Comparison of ENCODE assay signal across 9 cellular contexts in the genomic region with DNA sequence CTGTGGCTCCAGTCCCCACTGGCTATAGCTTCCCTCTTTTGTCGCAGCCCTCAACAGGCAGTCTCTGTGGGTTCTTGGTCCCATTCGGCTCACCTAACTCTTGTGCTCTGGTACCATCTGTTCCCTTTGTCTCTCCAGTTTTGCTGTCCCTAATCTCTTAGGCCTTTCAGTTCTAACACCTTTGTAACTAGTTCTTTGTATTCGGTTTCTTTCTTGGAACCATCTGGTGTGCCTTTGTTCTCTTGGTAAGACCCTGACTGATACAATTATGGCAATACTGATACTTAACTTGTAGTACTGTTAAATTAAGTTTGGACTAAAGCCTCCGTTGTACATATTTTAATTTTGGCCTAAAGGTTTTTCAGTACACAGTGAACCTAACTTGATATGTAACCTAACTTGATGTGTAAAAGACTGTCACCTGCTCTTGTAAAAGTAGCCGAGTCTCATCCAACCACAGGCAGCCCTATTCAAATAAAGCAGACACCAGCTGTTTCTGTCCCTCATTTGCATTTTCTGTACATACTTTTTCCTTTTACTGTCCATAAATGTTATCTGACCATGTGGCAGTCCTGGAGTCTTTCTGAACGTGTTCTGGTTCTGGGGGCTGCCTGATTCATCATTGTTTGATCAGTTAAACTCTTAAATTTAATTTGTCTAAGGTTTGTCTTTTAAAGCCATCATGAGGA. TPM values are rescaled to one million over a fixed set of nuclear protein-coding genes. Genes with fewer than 3 reads are reported as not detected.
DNase-seq lines count a peak whose midpoint lies in the region; ATAC-seq and TF ChIP-seq lines count a peak whose summit lies in the region.
"Had no signal": no experiment of that assay in that cellular context is flagged by ENCODE, and none has a peak within 500 bp of the region (broad histone marks: within the 10 kb centered on the region; RNA-seq: fewer than 3 reads in every experiment).

No MANE protein-coding gene starts in this region.

- H3K4me1 Mint-ChIP-seq in MCF 10A (ENCODE audit: insufficient read depth, unreplicated experiment): peaks cover 14% of the 10 kb centered on the region

- POLR2A ChIA-PET in MCF 10A (lab: Yijun Ruan, JAX): no interaction called here

- H3K27ac Mint-ChIP-seq in MCF 10A (ENCODE audit: low read depth, unreplicated experiment): no peak overlapping the region

- no peak for TF ChIP-seq CTCF in MCF 10A (IDR thresholded peaks at IDR 0.05; ENCODE audit: unreplicated experiment)

- CTCF ChIA-PET in MCF 10A (lab: Yijun Ruan, JAX): interaction anchor here (0.6 kb wide), 2 partner anchors 9 to 191 kb away, joined by 3 read pairs; no protein-coding TSS in a partner anchor

- DNase-seq in left colon (no peak), activated T-cell treated with anti-CD3 and anti-CD28 coated beads for 4 hours (no peak), MCF 10A (ENCODE audit: unreplicated experiment) (no peak), HK-2 (ENCODE audit: unreplicated experiment) (no peak)
- no peak for DNase-seq in activated CD4-positive, CD25-positive, alpha-beta regulatory T cell (lab: John Stamatoyannopoulos, UW)
- DNase-seq: activated CD4-positive, CD25-positive, alpha-beta regulatory T cell treated with anti-CD3 and anti-CD28 coated beads, Interleukin-2, amount 50 U/mL, for 72 hours had no signal

- no TSS peak for BruUV-seq in MCF 10A (replicated peaks; lab: Mats Ljungman, UMichigan)

- no peaks in the 10 kb centered on the region for H3K9me3 Mint-ChIP-seq in MCF 10A (ENCODE audit: unreplicated experiment)

- ATAC-seq in GM18868 (IDR thresholded peaks at IDR 0.05; ENCODE audit: unreplicated experiment) (peak; percentile 37), GM21576 (IDR thresholded peaks at IDR 0.05; ENCODE audit: unreplicated experiment) (peak; percentile 50), HG03521 (IDR thresholded peaks at IDR 0.05; ENCODE audit: unreplicated experiment) (peak; percentile 51), left colon (peak; percentile 23)

- H3K27me3 Mint-ChIP-seq in MCF 10A (ENCODE audit: insufficient read depth, unreplicated experiment): no peaks in the 10 kb centered on the region

- no peaks in the 10 kb centered on the region for H3K36me3 Mint-ChIP-seq in MCF 10A (ENCODE audit: insufficient read depth, unreplicated experiment)

- intact Hi-C loops in left colon (cut with DNase I, micrococcal nuclease) (no loop called here), MCF 10A (cut with micrococcal nuclease) (loop anchor here (10.0 kb wide), 1 partner anchor 278 kb away; no protein-coding TSS in a partner anchor)

- H3K4me3 Mint-ChIP-seq in MCF 10A (ENCODE audit: unreplicated experiment): no peak overlapping the region

RNA-seq across cellular contexts. Expression of a gene that starts 4.8 kb away (rescaled TPM):
- total RNA-seq in left colon (10 to 100 TPM; 28.6 to 35.5 TPM), MCF 10A (2022) (27.4 and 31.2 TPM in 2 replicates)

RNA-seq across cellular contexts. Expression of a gene that starts 7.3 kb away (rescaled TPM):
- total RNA-seq in left colon: 10 to 100 TPM; 67.7 to 73.4 TPM
- total RNA-seq in MCF 10A (2022): 36.9 and 41.8 TPM in 2 replicates
